34 cellular contexts compared by ENCODE assay signal in genomic region chr11:128840137-128840536, GRCh38. TPM values are rescaled to one million over a fixed set of nuclear protein-coding genes. Genes with fewer than 3 reads are reported as not detected.
A peak's percentile ranks its signal among the peaks of the same experiment; 100 is the strongest.
DNase-seq lines count a peak whose midpoint lies in the region; ATAC-seq and TF ChIP-seq lines count a peak whose summit lies in the region.
"Had no signal": no experiment of that assay in that cellular context is flagged by ENCODE, and none has a peak within 500 bp of the region (broad histone marks: within the 10 kb centered on the region; RNA-seq: fewer than 3 reads in every experiment).

No MANE protein-coding gene starts in this region.

- intact Hi-C loops in activated B cell treated with CpG ODN at 0.5 μM for 24 hours (cut with micrococcal nuclease) (loop anchor here (5.0 kb wide), 2 partner anchors 228 to 568 kb away; no protein-coding TSS in a partner anchor), breast epithelium (cut with DNase I; ENCODE audit: low total_unique reads) (no loop called here)

- peaks cover 9% of the 10 kb centered on the region; the same call in 1 of the 2 replicates for H3K36me3 ChIP-seq in DOHH2 (ENCODE audit: control insufficient read depth, low read length)
- no peaks in the 10 kb centered on the region for H3K36me3 ChIP-seq in breast epithelium
- H3K36me3 ChIP-seq: brain microvascular endothelial cell, esophagus muscularis mucosa, heart right ventricle, tibial nerve, WERI-Rb-1 had no signal

- H3K27me3 Mint-ChIP-seq in activated B cell treated with CpG ODN at 0.5 μM for 24 hours: no peaks in the 10 kb centered on the region

- peaks cover 2% of the 10 kb centered on the region for H3K36me3 Mint-ChIP-seq in activated B cell treated with CpG ODN at 0.5 μM for 24 hours (ENCODE audit: low read depth)

- H3K9me3 ChIP-seq in DOHH2 (ENCODE audit: control insufficient read depth, insufficient read depth, low read length) (no peaks in the 10 kb centered on the region), breast epithelium (no peaks in the 10 kb centered on the region)
- H3K9me3 ChIP-seq: A549, esophagus muscularis mucosa, heart right ventricle, tibial nerve had no signal

- no peaks in the 10 kb centered on the region for H3K9me2 ChIP-seq in DOHH2 (replicated peaks; ENCODE audit: control insufficient read depth, low read length)

- no peak for TF ChIP-seq POLR2A in breast epithelium (IDR thresholded peaks at IDR 0.05)

- CTCF ChIA-PET in activated B cell treated with CpG ODN at 0.5 μM for 24 hours (lab: Charles Lee): interaction anchor here (3.6 kb wide), 1 partner anchor 9 kb away, joined by 25 read pairs; no protein-coding TSS in a partner anchor

- H3K79me2 ChIP-seq in DOHH2 (ENCODE audit: control insufficient read depth, low read length): no peaks in the 10 kb centered on the region

- H3K27ac Mint-ChIP-seq in activated B cell treated with CpG ODN at 0.5 μM for 24 hours: peak overlapping the region; percentile 86
- H3K27ac Mint-ChIP-seq: nephron progenitor cell had no signal

- TF ChIP-seq CTCF in DOHH2 (IDR thresholded peaks at IDR 0.05; ENCODE audit: low read depth, low read length, poor library complexity, severe bottlenecking) (no peak), activated B cell treated with CpG ODN at 0.5 μM for 24 hours (IDR thresholded peaks at IDR 0.05) (no peak), breast epithelium (IDR thresholded peaks at IDR 0.05) (no peak)

- H3K9me3 Mint-ChIP-seq in activated B cell treated with CpG ODN at 0.5 μM for 24 hours: peaks cover 6% of the 10 kb centered on the region
- H3K9me3 Mint-ChIP-seq: nephron progenitor cell had no signal

- H3K27me3 ChIP-seq in DOHH2 (ENCODE audit: control insufficient read depth, low read length) (no peaks in the 10 kb centered on the region), breast epithelium (no peaks in the 10 kb centered on the region)
- H3K27me3 ChIP-seq: brain microvascular endothelial cell, heart right ventricle, tibial nerve had no signal

- H3K4me1 ChIP-seq in DOHH2 (ENCODE audit: control insufficient read depth, low read length) (peaks cover 100% of the 10 kb centered on the region), breast epithelium (no peaks in the 10 kb centered on the region)
- H3K4me1 ChIP-seq: A549, foreskin keratinocyte, tibial nerve had no signal

- H3K4me2 ChIP-seq in DOHH2 (ENCODE audit: low read length): peak overlapping the region; percentile 88
- H3K4me2 ChIP-seq: A549 had no signal

- no peaks in the 10 kb centered on the region for H4K20me1 ChIP-seq in DOHH2 (ENCODE audit: control insufficient read depth, insufficient read depth, low read depth, low read length)

- POLR2A ChIA-PET in activated B cell treated with CpG ODN at 0.5 μM for 24 hours (lab: Charles Lee): interaction anchor here (1.1 to 3.2 kb wide), 7 partner anchors 8 to 550 kb away, joined by 3 to 12 read pairs (median 4); no protein-coding TSS in a partner anchor

- peak overlapping the region; percentile 67; the same call in 1 of the 2 replicates for H3K4me3 ChIP-seq in DOHH2 (ENCODE audit: low read length)
- H3K4me3 ChIP-seq in breast epithelium: no peak overlapping the region
- H3K4me3 ChIP-seq: A549, esophagus muscularis mucosa, heart right ventricle, K562, lung, tibial nerve had no signal

- H3K27ac ChIP-seq in DOHH2 (ENCODE audit: low read depth, low read length): peak overlapping the region; percentile 99
- no peak overlapping the region for H3K27ac ChIP-seq in breast epithelium
- H3K27ac ChIP-seq: A549, brain microvascular endothelial cell, esophagus muscularis mucosa, foreskin keratinocyte, heart right ventricle, RWPE1, tibial nerve, WERI-Rb-1 had no signal

- DNase-seq in activated CD4-positive, alpha-beta T cell treated with anti-CD3 and anti-CD28 coated beads, Interleukin-2, amount 50 U/mL, for 4 hours: peak; percentile 26 to 27
- no peak for DNase-seq in activated CD4-positive, alpha-beta T cell treated with anti-CD3 and anti-CD28 coated beads for 1 hour
- no peak for DNase-seq in activated B cell treated with CpG ODN at 0.5 μM for 24 hours
- DNase-seq in iris pigment epithelial cell (ENCODE audit: low read depth): peak; percentile 13
- DNase-seq in breast epithelium (ENCODE audit: low spot score in 2 of 2): no peak
- DNase-seq in GF-D8 (lab: John Stamatoyannopoulos, UW): no peak
- DNase-seq in HK-2 (ENCODE audit: unreplicated experiment): no peak
- DNase-seq: AML-193; amniotic stem cell; brain microvascular endothelial cell; COR-L47; DMS79; foreskin keratinocyte; HCEC 1CT; heart right ventricle; NCI-H2029; NCI-H226; NCI-H774; nephron progenitor cell; stimulated activated CD8-positive, alpha-beta memory T cell treated with anti-CD3 and anti-CD28 coated beads, Interleukin-4, amount 100 ng/mL, for 48 hours; WERI-Rb-1 had no signal

- no peak overlapping the region for H3K4me3 Mint-ChIP-seq in activated B cell treated with CpG ODN at 0.5 μM for 24 hours
- H3K4me3 Mint-ChIP-seq: nephron progenitor cell had no signal

- H3K4me1 Mint-ChIP-seq in activated B cell treated with CpG ODN at 0.5 μM for 24 hours: peaks cover 99% of the 10 kb centered on the region

- peaks cover 41% of the 10 kb centered on the region for H3F3A ChIP-seq in DOHH2 (ENCODE audit: control insufficient read depth, insufficient read depth)

- no peak for ATAC-seq in activated B cell treated with CpG ODN at 0.5 μM for 24 hours (ENCODE audit: low read depth)
- ATAC-seq: A549, foreskin keratinocyte, heart right ventricle, K562 had no signal

RNA-seq across cellular contexts. Expression of gene KCNJ1, which starts 27.0 kb away (rescaled TPM):
- 0.20 TPM in 1 of 2 replicates, not detected in the other for total RNA-seq in activated B cell treated with CpG ODN at 0.5 μM for 24 hours
- total RNA-seq in breast epithelium: under 1 TPM in 1 of 3 donors, not detected in 2; 0.16 TPM
- total RNA-seq: esophagus muscularis mucosa; foreskin keratinocyte; HT-29; K562; MCF 10A; osteocyte; SK-MEL-5; skeletal muscle tissue; T-helper 2 cell treated with Interferon-gamma antibody and Interleukin-4, amounts not matched to agents 100 ng/mL and 5 ng/mL, for 36 hours; tibial nerve had no signal

RNA-seq across cellular contexts. Expression of gene KCNJ5, which starts 51.0 kb away (rescaled TPM):
- total RNA-seq in activated B cell treated with CpG ODN at 0.5 μM for 24 hours: not detected in 2 replicates
- 1 to 10 TPM in 2 of 3 donors, under 1 TPM in 1; 0.98 to 8.8 (median 2.8) TPM for total RNA-seq in breast epithelium
- total RNA-seq: HT-29; MCF 10A; osteocyte; T-helper 2 cell treated with Interferon-gamma antibody and Interleukin-4, amounts not matched to agents 100 ng/mL and 5 ng/mL, for 36 hours had no signal

Comparison
In these comparisons a context has a peak if more than half of its experiments do, and no peak if none do; other contexts are left out.
1. DNase-seq: peak in activated CD4-positive, alpha-beta T cell treated with anti-CD3 and anti-CD28 coated beads, Interleukin-2, amount 50 U/mL, for 4 hours (2 of 2) and iris pigment epithelial cell (single experiment); none in activated CD4-positive, alpha-beta T cell treated with anti-CD3 and anti-CD28 coated beads for 1 hour (single experiment), activated B cell treated with CpG ODN at 0.5 μM for 24 hours (single experiment), breast epithelium (0 of 2), GF-D8 (single experiment) and HK-2 (single experiment).